Comparison of ENCODE assay signal across 1 cellular context in genomic region chr12:632102-632696, GRCh38.
TF ChIP-seq lines count a peak whose summit lies in the region.

No MANE protein-coding gene starts in this region.

TF ChIP-seq in HepG2, 621 proteins besides CTCF, POLR2A, EP300 and RAD21 (continues in another document):
- TF ChIP-seq ZNF563 (CRISPR knock-in tag; IDR thresholded peaks at IDR 0.05) (no peak), SALL2 (CRISPR knock-in tag; IDR thresholded peaks at IDR 0.05) (no peak), GTF2F1 (IDR thresholded peaks at IDR 0.05; ENCODE audit: low read length) (no peak), TBX3 (IDR thresholded peaks at IDR 0.05; ENCODE audit: borderline replicate concordance) (peak; percentile 57; the same call in 1 of the 2 replicates), ZNF318 (CRISPR knock-in tag; IDR thresholded peaks at IDR 0.05) (no peak), ZBTB33 (CRISPR knock-in tag; IDR thresholded peaks at IDR 0.05) (no peak), GATAD1 (CRISPR knock-in tag; IDR thresholded peaks at IDR 0.05) (peak; percentile 33; the same call in 1 of the 2 replicates), ETS1 (CRISPR knock-in tag; IDR thresholded peaks at IDR 0.05) (no peak), FOXP1 (IDR thresholded peaks at IDR 0.05) (no peak), FOXP1 (CRISPR knock-in tag; IDR thresholded peaks at IDR 0.05) (peak; percentile 71), HHEX (CRISPR knock-in tag; IDR thresholded peaks at IDR 0.05) (no peak), ZNF850 (CRISPR knock-in tag; conservative IDR thresholded peaks at IDR 0.05) (no peak), PAXIP1 (CRISPR knock-in tag; conservative IDR thresholded peaks at IDR 0.05) (peak; percentile 75), RARG (CRISPR knock-in tag; IDR thresholded peaks at IDR 0.05; ENCODE audit: low read depth) (no peak), CHD4 (IDR thresholded peaks at IDR 0.05; ENCODE audit: borderline replicate concordance, low read length) (no peak), ZNF710 (CRISPR knock-in tag; IDR thresholded peaks at IDR 0.05; ENCODE audit: borderline replicate concordance) (no peak), ELF3 (CRISPR knock-in tag; IDR thresholded peaks at IDR 0.05) (peak; percentile 62; the same call in 1 of the 2 replicates), ZBTB7A (CRISPR knock-in tag; IDR thresholded peaks at IDR 0.05) (no peak), SPEN (CRISPR knock-in tag; IDR thresholded peaks at IDR 0.05; ENCODE audit: low read depth) (no peak), PHF5A (CRISPR knock-in tag; IDR thresholded peaks at IDR 0.05; ENCODE audit: low read depth, unreplicated experiment) (peak; percentile 23), HNF4A (CRISPR knock-in tag; IDR thresholded peaks at IDR 0.05) (peak; percentile 49; the same call in 1 of the 2 replicates), GPN1 (CRISPR knock-in tag; IDR thresholded peaks at IDR 0.05; ENCODE audit: borderline replicate concordance) (no peak), FOSL1 (CRISPR knock-in tag; IDR thresholded peaks at IDR 0.05; ENCODE audit: borderline replicate concordance) (no peak), RXRB (CRISPR knock-in tag; IDR thresholded peaks at IDR 0.05; ENCODE audit: borderline replicate concordance) (peak; percentile 71), IKZF1 (IDR thresholded peaks at IDR 0.05) (no peak), KMT2B (CRISPR knock-in tag; IDR thresholded peaks at IDR 0.05) (no peak), ZNF605 (CRISPR knock-in tag; IDR thresholded peaks at IDR 0.05) (no peak), ZNF256 (CRISPR knock-in tag; conservative IDR thresholded peaks at IDR 0.05) (no peak), GPBP1L1 (CRISPR knock-in tag; IDR thresholded peaks at IDR 0.05) (no peak), ZNF780A (CRISPR knock-in tag; IDR thresholded peaks at IDR 0.05) (no peak), THAP11 (CRISPR knock-in tag; IDR thresholded peaks at IDR 0.05) (0 out of 2 replicates have a peak, but pooled peaks have one; percentile 23), FOXM1 (CRISPR knock-in tag; IDR thresholded peaks at IDR 0.05) (no peak), TCF7 (IDR thresholded peaks at IDR 0.05; ENCODE audit: low read depth) (peak; percentile 80), SOX13 (IDR thresholded peaks at IDR 0.05) (peak; percentile 27; the same call in 1 of the 2 replicates), SOX13 (CRISPR knock-in tag; conservative IDR thresholded peaks at IDR 0.05 in 1 of 2, IDR thresholded peaks at IDR 0.05 in 1 of 2) (peak in 1 of 2 experiments; percentile 85; a peak in 2 of 4 replicates), MLX (CRISPR knock-in tag; IDR thresholded peaks at IDR 0.05) (peak; percentile 24; the same call in 1 of the 2 replicates), NPAS2 (CRISPR knock-in tag; IDR thresholded peaks at IDR 0.05; ENCODE audit: borderline replicate concordance) (no peak), DNMT1 (CRISPR knock-in tag; IDR thresholded peaks at IDR 0.05) (no peak), SOX6 (IDR thresholded peaks at IDR 0.05) (no peak), SOX6 (CRISPR knock-in tag; IDR thresholded peaks at IDR 0.05) (peak; percentile 71), TFDP2 (CRISPR knock-in tag; IDR thresholded peaks at IDR 0.05) (no peak), PRPF4 (IDR thresholded peaks at IDR 0.05; ENCODE audit: low read depth, low read length, poor library complexity, severe bottlenecking) (no peak), CEBPG (CRISPR knock-in tag; IDR thresholded peaks at IDR 0.05) (peak; percentile 61), ZNF614 (CRISPR knock-in tag; IDR thresholded peaks at IDR 0.05; ENCODE audit: borderline replicate concordance) (0 out of 2 replicates have a peak, but pooled peaks have one; percentile 26), BRCA1 (CRISPR knock-in tag; IDR thresholded peaks at IDR 0.05) (no peak)
